In genomic region chr17:59417452-59417851, GRCh38 we compare ENCODE assay signal across 18 cellular contexts.
"Had no signal": no experiment of that assay in that cellular context is flagged by ENCODE, and none has a peak within 500 bp of the region (broad histone marks: within the 10 kb centered on the region; RNA-seq: fewer than 3 reads in every experiment).

No MANE protein-coding gene starts in this region.

- DNase-seq: Karpas-422, KG1, MG63, NCI-H1092 treated with DMSO at 0.1 percent for 48 hours, NCI-H1436, NCI-H187, NCI-H2029, NCI-H2081 treated with DMSO at 0.1 percent for 48 hours, NCI-H2171, NCI-H226, NCI-H446, NCI-H510A, NCI-H524 treated with DMSO at 0.1 percent for 48 hours, NCI-H69, NCI-H774, RPMI8226, SHP77, SK-N-SH had no signal
